ENCODE assay signal across 28 cellular contexts in the genomic region with DNA sequence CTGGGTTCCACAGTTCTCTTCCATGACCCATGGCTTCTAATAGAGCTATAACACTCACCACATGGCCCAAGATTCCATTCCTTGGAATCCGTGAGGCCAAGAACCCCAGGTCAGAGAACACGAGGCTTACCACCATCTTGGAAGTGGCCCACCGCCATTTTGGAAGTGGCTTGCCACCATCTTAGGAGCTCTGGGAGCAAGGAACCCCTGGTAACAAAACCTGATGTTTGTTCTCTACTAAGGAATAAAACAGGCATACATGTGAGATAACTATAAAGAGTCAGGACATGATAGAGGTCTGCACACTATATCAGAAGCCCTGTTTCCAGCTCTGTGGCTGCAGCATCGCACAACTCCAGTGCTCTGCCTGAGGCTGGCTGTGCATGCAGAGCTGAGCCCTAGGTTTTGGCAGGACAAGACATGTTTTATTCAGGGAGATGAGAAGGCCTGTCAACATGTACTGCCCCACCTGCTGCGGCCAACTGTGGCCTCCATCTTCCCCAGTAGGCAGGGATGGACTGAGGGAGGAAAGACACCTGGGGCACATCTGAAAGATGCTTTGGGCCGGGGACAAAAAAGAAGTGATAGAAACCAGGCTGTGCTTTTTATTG.
"Had no signal": no experiment of that assay in that cellular context is flagged by ENCODE, and none has a peak within 500 bp of the region (broad histone marks: within the 10 kb centered on the region; RNA-seq: fewer than 3 reads in every experiment).

No MANE protein-coding gene starts in this region.

- H3K79me2 ChIP-seq: hepatocyte had no signal

- H2AFZ ChIP-seq: hepatocyte had no signal

- H3K4me3 ChIP-seq: coronary artery, gastrocnemius medialis, heart left ventricle, hepatocyte, lung, ovary, psoas muscle, skin epidermis, spleen, testis, tibial artery had no signal

- H3K36me3 ChIP-seq: gastrocnemius medialis, heart left ventricle, ovary, spleen, tibial artery had no signal

- H3K27ac Mint-ChIP-seq: effector memory CD8-positive, alpha-beta T cell; naive thymus-derived CD4-positive, alpha-beta T cell; nephron progenitor cell; stimulated activated memory B cell treated with anti-CD40 and anti-IgM and Interleukin-4, amounts not matched to agents 10 μg/mL and 1 μg/mL and 100 μg/mL, for 72 hours; type B pancreatic cell had no signal

- H3K4me1 Mint-ChIP-seq: naive thymus-derived CD4-positive, alpha-beta T cell; nephron progenitor cell; stimulated activated memory B cell treated with anti-CD40 and anti-IgM and Interleukin-4, amounts not matched to agents 10 μg/mL and 1 μg/mL and 100 μg/mL, for 72 hours had no signal

- H3K9me3 ChIP-seq: gastrocnemius medialis, heart left ventricle, ovary, psoas muscle, spleen, testis, tibial artery had no signal

- H3K27me3 ChIP-seq: gastrocnemius medialis, heart left ventricle, hepatocyte, ovary, spleen, testis, tibial artery had no signal

- FAIRE-seq: endometrium, kidney had no signal

- H3K4me3 Mint-ChIP-seq: effector memory CD8-positive, alpha-beta T cell; naive thymus-derived CD4-positive, alpha-beta T cell; nephron progenitor cell; stimulated activated memory B cell treated with anti-CD40 and anti-IgM and Interleukin-4, amounts not matched to agents 10 μg/mL and 1 μg/mL and 100 μg/mL, for 72 hours; type B pancreatic cell had no signal

- H3K36me3 Mint-ChIP-seq: naive thymus-derived CD4-positive, alpha-beta T cell; stimulated activated memory B cell treated with anti-CD40 and anti-IgM and Interleukin-4, amounts not matched to agents 10 μg/mL and 1 μg/mL and 100 μg/mL, for 72 hours; type B pancreatic cell had no signal

- H3K4me1 ChIP-seq: gastrocnemius medialis, heart left ventricle, psoas muscle, spleen, testis, tibial artery had no signal

- DNase-seq: dermis blood vessel endothelial cell; effector memory CD8-positive, alpha-beta T cell; gastrocnemius medialis; heart left ventricle; kidney; mesendoderm; midbrain; naive thymus-derived CD4-positive, alpha-beta T cell; nephron progenitor cell; occipital lobe; ovary; posterior cingulate gyrus; psoas muscle; right cardiac atrium; spleen; stimulated activated CD4-positive, alpha-beta T cell treated with anti-CD3 and anti-CD28 coated beads, Interleukin-4, amount 100 ng/mL, for 4 hours; stimulated activated naive CD8-positive, alpha-beta T cell treated with anti-CD3 and anti-CD28 coated beads, Interleukin-15, Interleukin-2, amounts not matched to agents 100 U/mL and 50 U/mL, for 24 hours; substantia nigra; testis; tibial artery had no signal

- H3K4me2 ChIP-seq: hepatocyte had no signal

- ATAC-seq: effector memory CD8-positive, alpha-beta T cell; gastrocnemius medialis; heart left ventricle; left lobe of liver; naive thymus-derived CD4-positive, alpha-beta T cell; psoas muscle; right cardiac atrium; stimulated activated memory B cell treated with anti-CD40 and anti-IgM and Interleukin-4, amounts not matched to agents 10 μg/mL and 1 μg/mL and 100 μg/mL, for 72 hours; stimulated activated naive CD8-positive, alpha-beta T cell treated with anti-CD3 and anti-CD28 coated beads, Interleukin-15, Interleukin-2, amounts not matched to agents 100 U/mL and 50 U/mL, for 24 hours had no signal

- H3K9me3 Mint-ChIP-seq: effector memory CD8-positive, alpha-beta T cell; nephron progenitor cell; stimulated activated memory B cell treated with anti-CD40 and anti-IgM and Interleukin-4, amounts not matched to agents 10 μg/mL and 1 μg/mL and 100 μg/mL, for 72 hours; type B pancreatic cell had no signal

- H3K27ac ChIP-seq: coronary artery, gastrocnemius medialis, heart left ventricle, hepatocyte, ovary, psoas muscle, skin epidermis, spleen, testis, tibial artery had no signal

- H3K27me3 Mint-ChIP-seq: effector memory CD8-positive, alpha-beta T cell; naive thymus-derived CD4-positive, alpha-beta T cell; type B pancreatic cell had no signal
